ENCODE assay signal across 8 cellular contexts in the genomic region with DNA sequence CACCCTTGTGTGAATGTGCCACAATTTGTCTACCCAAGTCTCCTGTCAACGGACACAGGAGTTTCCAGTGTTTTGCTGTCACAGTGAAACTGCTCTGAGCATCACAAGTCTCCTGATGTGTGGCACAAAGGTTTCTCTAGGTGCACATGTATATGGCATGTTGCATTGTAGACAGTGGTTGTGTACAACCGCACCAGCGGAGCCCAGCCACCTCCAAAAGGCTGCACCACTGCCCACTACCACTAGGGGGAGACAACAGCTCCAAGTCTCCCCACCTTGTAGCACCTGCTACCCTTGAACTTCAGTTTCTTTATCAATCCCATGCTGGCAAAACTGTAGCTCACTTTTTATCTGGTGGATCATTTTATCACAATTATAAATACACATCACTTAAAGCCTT.
DNase-seq lines count a peak whose midpoint lies in the region; ATAC-seq and TF ChIP-seq lines count a peak whose summit lies in the region.

No MANE protein-coding gene starts in this region.

- H3K4me3 Mint-ChIP-seq in stimulated activated naive CD8-positive, alpha-beta T cell treated with anti-CD3 and anti-CD28 coated beads, Interleukin-15, amount 100 ng/mL, for 72 hours, result no peak overlapping the region

- no peaks in the 10 kb centered on the region for H3K9me3 Mint-ChIP-seq in stimulated activated naive CD8-positive, alpha-beta T cell treated with anti-CD3 and anti-CD28 coated beads, Interleukin-15, amount 100 ng/mL, for 72 hours

- ATAC-seq in stimulated activated naive CD8-positive, alpha-beta T cell treated with anti-CD3 and anti-CD28 coated beads, Interleukin-15, Interleukin-2, amounts not matched to agents 100 U/mL and 50 U/mL, for 24 hours, result no peak
- ATAC-seq in stimulated activated naive CD8-positive, alpha-beta T cell treated with anti-CD3 and anti-CD28 coated beads, Interleukin-15, amount 100 ng/mL, for 72 hours, result no peak
- ATAC-seq in GM18858 (IDR thresholded peaks at IDR 0.05; ENCODE audit: unreplicated experiment) (no peak), GM18519 (IDR thresholded peaks at IDR 0.05; ENCODE audit: low FRiP score, unreplicated experiment) (no peak)

- TF ChIP-seq CTCF in NB4 (IDR thresholded peaks at IDR 0.05; ENCODE audit: low read depth, low read length), result peak; percentile 96

- TF ChIP-seq POLR2A in NB4 (IDR thresholded peaks at IDR 0.05; ENCODE audit: extremely low read depth, insufficient read length) (no peak), erythroblast (IDR thresholded peaks at IDR 0.05; ENCODE audit: low read length) (no peak)

- H3K27ac Mint-ChIP-seq in stimulated activated naive CD8-positive, alpha-beta T cell treated with anti-CD3 and anti-CD28 coated beads, Interleukin-15, amount 100 ng/mL, for 72 hours, result no peak overlapping the region

- peak; percentile 48 for DNase-seq in stimulated activated naive CD8-positive, alpha-beta T cell treated with anti-CD3 and anti-CD28 coated beads, Interleukin-15, Interleukin-2, amounts not matched to agents 100 U/mL and 50 U/mL, for 24 hours
- DNase-seq in stimulated activated naive CD8-positive, alpha-beta T cell treated with anti-CD3 and anti-CD28 coated beads, Interleukin-15, amount 100 ng/mL, for 72 hours, result no peak
- DNase-seq in NB4 (ENCODE audit: low read depth) (peak; percentile 54), erythroblast (lab: John Stamatoyannopoulos, UW) (peak; percentile 19 to 32), activated gamma-delta T cell (lab: John Stamatoyannopoulos, UW) (no peak)
- DNase-seq in central memory CD4-positive, alpha-beta T cell, result no peak

- no peaks in the 10 kb centered on the region for H3K4me1 Mint-ChIP-seq in stimulated activated naive CD8-positive, alpha-beta T cell treated with anti-CD3 and anti-CD28 coated beads, Interleukin-15, amount 100 ng/mL, for 72 hours

- H3K4me3 ChIP-seq in NB4 (ENCODE audit: low read depth, low read length), result no peak overlapping the region

- H3K27me3 Mint-ChIP-seq in stimulated activated naive CD8-positive, alpha-beta T cell treated with anti-CD3 and anti-CD28 coated beads, Interleukin-15, amount 100 ng/mL, for 72 hours, result no peaks in the 10 kb centered on the region

Comparison
In these comparisons a context has a peak if more than half of its experiments do, and no peak if none do; other contexts are left out.
1. DNase-seq: peak in stimulated activated naive CD8-positive, alpha-beta T cell treated with anti-CD3 and anti-CD28 coated beads, Interleukin-15, Interleukin-2, amounts not matched to agents 100 U/mL and 50 U/mL, for 24 hours (single experiment), NB4 (single experiment) and erythroblast (2 of 2); none in stimulated activated naive CD8-positive, alpha-beta T cell treated with anti-CD3 and anti-CD28 coated beads, Interleukin-15, amount 100 ng/mL, for 72 hours (0 of 2), activated gamma-delta T cell (single experiment) and central memory CD4-positive, alpha-beta T cell (single experiment).